Comparison of ENCODE assay signal across 1 cellular context in the genomic region with DNA sequence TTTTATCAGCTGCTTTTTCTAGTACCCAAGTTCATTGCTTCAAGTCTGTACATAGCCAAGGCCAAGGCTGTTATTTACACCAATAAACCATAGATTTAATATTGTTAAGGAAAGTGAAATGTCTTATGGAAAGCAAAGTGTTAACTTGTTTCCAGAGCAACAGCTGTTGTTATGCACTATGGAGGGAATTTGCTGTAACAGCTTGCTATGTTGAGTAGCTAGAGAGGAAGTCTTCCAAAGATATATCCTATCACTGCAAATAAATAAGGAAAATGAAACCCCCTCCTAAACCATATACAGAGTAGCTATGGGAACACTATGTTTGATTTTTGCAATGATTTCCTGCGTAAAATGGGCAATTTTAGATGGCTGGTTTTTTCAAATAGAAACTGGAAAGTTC.
TF ChIP-seq lines count a peak whose summit lies in the region.

No MANE protein-coding gene starts in this region.

TF ChIP-seq in H1, 55 proteins besides CTCF, POLR2A, EP300 and RAD21:
- TF ChIP-seq, protein P1, sequence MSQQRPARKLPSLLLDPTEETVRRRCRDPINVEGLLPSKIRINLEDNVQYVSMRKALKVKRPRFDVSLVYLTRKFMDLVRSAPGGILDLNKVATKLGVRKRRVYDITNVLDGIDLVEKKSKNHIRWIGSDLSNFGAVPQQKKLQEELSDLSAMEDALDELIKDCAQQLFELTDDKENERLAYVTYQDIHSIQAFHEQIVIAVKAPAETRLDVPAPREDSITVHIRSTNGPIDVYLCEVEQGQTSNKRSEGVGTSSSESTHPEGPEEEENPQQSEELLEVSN (IDR thresholded peaks at IDR 0.05) = no peak
- TF ChIP-seq POLR2AphosphoS5 (IDR thresholded peaks at IDR 0.05; ENCODE audit: low read depth, low read length) = no peak
- TF ChIP-seq, protein P2, sequence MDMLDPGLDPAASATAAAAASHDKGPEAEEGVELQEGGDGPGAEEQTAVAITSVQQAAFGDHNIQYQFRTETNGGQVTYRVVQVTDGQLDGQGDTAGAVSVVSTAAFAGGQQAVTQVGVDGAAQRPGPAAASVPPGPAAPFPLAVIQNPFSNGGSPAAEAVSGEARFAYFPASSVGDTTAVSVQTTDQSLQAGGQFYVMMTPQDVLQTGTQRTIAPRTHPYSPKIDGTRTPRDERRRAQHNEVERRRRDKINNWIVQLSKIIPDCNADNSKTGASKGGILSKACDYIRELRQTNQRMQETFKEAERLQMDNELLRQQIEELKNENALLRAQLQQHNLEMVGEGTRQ (IDR thresholded peaks at IDR 0.05; ENCODE audit: low read length) = no peak
